Comparison of ENCODE assay signal across 21 cellular contexts in genomic region chr2:105836341-105836740, GRCh38.
DNase-seq lines count a peak whose midpoint lies in the region; ATAC-seq and TF ChIP-seq lines count a peak whose summit lies in the region.
"Had no signal": no experiment of that assay in that cellular context is flagged by ENCODE, and none has a peak within 500 bp of the region (broad histone marks: within the 10 kb centered on the region; RNA-seq: fewer than 3 reads in every experiment).

No MANE protein-coding gene starts in this region.

- no peak for TF ChIP-seq POLR2A in testis (IDR thresholded peaks at IDR 0.05)

- TF ChIP-seq CTCF in activated CD8-positive, alpha-beta T cell treated with anti-CD3 and anti-CD28 coated beads for 36 hours (IDR thresholded peaks at IDR 0.05) = no peak
- TF ChIP-seq CTCF in H9 (conservative IDR thresholded peaks at IDR 0.05) (no peak), testis (IDR thresholded peaks at IDR 0.05) (no peak)

- H3K23me2 ChIP-seq in H9 (ENCODE audit: insufficient read length, low read depth, low read length, poor library complexity, severe bottlenecking) = no peaks in the 10 kb centered on the region

- peaks cover 37% of the 10 kb centered on the region for H3K9me3 Mint-ChIP-seq in activated CD8-positive, alpha-beta T cell treated with anti-CD3 and anti-CD28 coated beads for 36 hours
- peaks cover 39% of the 10 kb centered on the region for H3K9me3 Mint-ChIP-seq in activated CD8-positive, alpha-beta T cell treated with anti-CD3 and anti-CD28 coated beads, Interleukin-2, amount 10 ng/mL, durations not matched to agents 7 days and 5 days (ENCODE audit: insufficient read depth)
- H3K9me3 Mint-ChIP-seq in H9 = peaks cover 11 to 41% of the 10 kb centered on the region in 2 experiments
- peaks cover 30% of the 10 kb centered on the region for H3K9me3 Mint-ChIP-seq in activated naive CD8-positive, alpha-beta T cell treated with anti-CD3 and anti-CD28 coated beads, Interleukin-2, amount 50 U/mL, for 24 hours
- peaks cover 13% of the 10 kb centered on the region for H3K9me3 Mint-ChIP-seq in stimulated activated effector memory CD8-positive, alpha-beta T cell treated with anti-CD3 and anti-CD28 coated beads, Interleukin-12 subunit alpha, Interleukin-12 subunit beta, amount 100 ng/mL, for 72 hours

- H3K27me3 Mint-ChIP-seq in activated CD8-positive, alpha-beta T cell treated with anti-CD3 and anti-CD28 coated beads for 36 hours = no peaks in the 10 kb centered on the region
- no peaks in the 10 kb centered on the region for H3K27me3 Mint-ChIP-seq in activated CD8-positive, alpha-beta T cell treated with anti-CD3 and anti-CD28 coated beads, Interleukin-2, amount 10 ng/mL, durations not matched to agents 7 days and 5 days (ENCODE audit: low read depth)
- H3K27me3 Mint-ChIP-seq in H9 (ENCODE audit: low read depth) = no peaks in the 10 kb centered on the region
- H3K27me3 Mint-ChIP-seq in activated naive CD8-positive, alpha-beta T cell treated with anti-CD3 and anti-CD28 coated beads, Interleukin-2, amount 50 U/mL, for 24 hours = no peaks in the 10 kb centered on the region

- intact Hi-C loops in activated CD8-positive, alpha-beta T cell treated with anti-CD3 and anti-CD28 coated beads for 36 hours (cut with micrococcal nuclease) = loop anchor here (2.0 to 5.0 kb wide), 2 partner anchors 20 to 39 kb away; no protein-coding TSS in a partner anchor
- intact Hi-C loops in testis (cut with DNase I; ENCODE audit: low total_unique reads) = no loop called here
- intact Hi-C loops in Right ventricle myocardium inferior (cut with DNase I) = no loop called here

- no peaks in the 10 kb centered on the region for H3K9me3 ChIP-seq in H9 (ENCODE audit: control insufficient read depth, low read depth, low read length)
- H3K9me3 ChIP-seq in testis = no peaks in the 10 kb centered on the region
- H3K9me3 ChIP-seq: thyroid gland had no signal

- H3K36me3 ChIP-seq in testis (ENCODE audit: low read depth, missing control alignments) = no peaks in the 10 kb centered on the region
- H3K36me3 ChIP-seq: lower lobe of right lung, thyroid gland had no signal

- DNase-seq in activated CD8-positive, alpha-beta T cell treated with anti-CD3 and anti-CD28 coated beads for 36 hours = no peak
- no peak for DNase-seq in activated CD8-positive, alpha-beta T cell treated with anti-CD3 and anti-CD28 coated beads, Interleukin-2, amount 10 ng/mL, durations not matched to agents 7 days and 5 days
- peak; percentile 23 for DNase-seq in H9
- no peak for DNase-seq in activated naive CD8-positive, alpha-beta T cell treated with anti-CD3 and anti-CD28 coated beads, Interleukin-2, amount 50 U/mL, for 24 hours
- peak in 1 of 2 donors; percentile 42 for DNase-seq in stimulated activated effector memory CD8-positive, alpha-beta T cell treated with anti-CD3 and anti-CD28 coated beads, Interleukin-12 subunit alpha, Interleukin-12 subunit beta, amount 100 ng/mL, for 72 hours (ENCODE audit: low spot score in 2 of 2)
- no peak for DNase-seq in testis
- no peak for DNase-seq in Right ventricle myocardium inferior (ENCODE audit: missing footprints)
- DNase-seq: aorta, C1 segment of cervical spinal cord, DMS 273 treated with DMSO at 0.1 percent for 48 hours, dorsolateral prefrontal cortex, erythroblast, foreskin melanocyte, GM23248, kidney, lower lobe of right lung, MM.1S, SHP77, thyroid gland had no signal

- peak; percentile 4 for ATAC-seq in activated CD8-positive, alpha-beta T cell treated with anti-CD3 and anti-CD28 coated beads for 36 hours
- no peak for ATAC-seq in activated CD8-positive, alpha-beta T cell treated with anti-CD3 and anti-CD28 coated beads, Interleukin-2, amount 10 ng/mL, durations not matched to agents 7 days and 5 days
- peak; percentile 7 for ATAC-seq in activated naive CD8-positive, alpha-beta T cell treated with anti-CD3 and anti-CD28 coated beads, Interleukin-2, amount 50 U/mL, for 24 hours
- no peak for ATAC-seq in stimulated activated effector memory CD8-positive, alpha-beta T cell treated with anti-CD3 and anti-CD28 coated beads, Interleukin-12 subunit alpha, Interleukin-12 subunit beta, amount 100 ng/mL, for 72 hours
- ATAC-seq in GM18519 (IDR thresholded peaks at IDR 0.05; ENCODE audit: low FRiP score, unreplicated experiment) = no peak
- no peak for ATAC-seq in Right ventricle myocardium inferior
- ATAC-seq: lower lobe of right lung, sciatic nerve had no signal

- H3K56ac ChIP-seq in H9 (ENCODE audit: insufficient read length, low read depth, low read length) = no peak overlapping the region

- no peak overlapping the region for H3K4me2 ChIP-seq in H9 (ENCODE audit: insufficient read depth, insufficient read length, low read length)

- H3K9ac ChIP-seq in H9 (ENCODE audit: extremely low read depth, insufficient read length, low read length) = no peak overlapping the region
- H3K9ac ChIP-seq: GM23248 had no signal

- peaks cover 10% of the 10 kb centered on the region; the same call in 1 of the 2 replicates for H3K79me2 ChIP-seq in H9 (ENCODE audit: insufficient read depth, low read length)

- WGBS in H9 (ENCODE audit: extremely low coverage, insufficient read length, low lambda C conversion rate) = no CpG with 5 or more reads among the region's 4 CpGs
- WGBS in testis, 2 donors = 94 to 97% methylated on average over 4 of the region's 4 CpGs

- H3K36me3 Mint-ChIP-seq in activated CD8-positive, alpha-beta T cell treated with anti-CD3 and anti-CD28 coated beads for 36 hours (ENCODE audit: low read depth) = peaks cover 82% of the 10 kb centered on the region
- peaks cover 87% of the 10 kb centered on the region for H3K36me3 Mint-ChIP-seq in activated CD8-positive, alpha-beta T cell treated with anti-CD3 and anti-CD28 coated beads, Interleukin-2, amount 10 ng/mL, durations not matched to agents 7 days and 5 days (ENCODE audit: low read depth)
- H3K36me3 Mint-ChIP-seq in H9 (ENCODE audit: insufficient read depth in 1 of 3, low read depth in 3 of 3) = peaks cover 5 to 28% (median 22%) of the 10 kb centered on the region in 3 experiments
- H3K36me3 Mint-ChIP-seq in activated naive CD8-positive, alpha-beta T cell treated with anti-CD3 and anti-CD28 coated beads, Interleukin-2, amount 50 U/mL, for 24 hours (ENCODE audit: low read depth) = peaks cover 66% of the 10 kb centered on the region
- peaks cover 35% of the 10 kb centered on the region for H3K36me3 Mint-ChIP-seq in stimulated activated effector memory CD8-positive, alpha-beta T cell treated with anti-CD3 and anti-CD28 coated beads, Interleukin-12 subunit alpha, Interleukin-12 subunit beta, amount 100 ng/mL, for 72 hours

- no peak overlapping the region for H2BK12ac ChIP-seq in H9 (ENCODE audit: insufficient read length, low read depth, low read length)

- H2BK15ac ChIP-seq in H9 (ENCODE audit: low read depth, low read length) = no peak overlapping the region

- H3K4me1 Mint-ChIP-seq in activated CD8-positive, alpha-beta T cell treated with anti-CD3 and anti-CD28 coated beads for 36 hours (ENCODE audit: low read depth) = peaks cover 94% of the 10 kb centered on the region
- H3K4me1 Mint-ChIP-seq in activated CD8-positive, alpha-beta T cell treated with anti-CD3 and anti-CD28 coated beads, Interleukin-2, amount 10 ng/mL, durations not matched to agents 7 days and 5 days (ENCODE audit: low read depth) = peaks cover 79% of the 10 kb centered on the region
- peaks cover 48 to 58% of the 10 kb centered on the region in 2 experiments for H3K4me1 Mint-ChIP-seq in H9
- H3K4me1 Mint-ChIP-seq in activated naive CD8-positive, alpha-beta T cell treated with anti-CD3 and anti-CD28 coated beads, Interleukin-2, amount 50 U/mL, for 24 hours = peaks cover 94% of the 10 kb centered on the region
- peaks cover 89% of the 10 kb centered on the region for H3K4me1 Mint-ChIP-seq in stimulated activated effector memory CD8-positive, alpha-beta T cell treated with anti-CD3 and anti-CD28 coated beads, Interleukin-12 subunit alpha, Interleukin-12 subunit beta, amount 100 ng/mL, for 72 hours

- H2BK20ac ChIP-seq in H9 (ENCODE audit: low read depth, low read length, poor library complexity, severe bottlenecking) = no peak overlapping the region

- no peak overlapping the region for H3K4ac ChIP-seq in H9 (ENCODE audit: low read depth, low read length)

- CTCF ChIA-PET in activated CD8-positive, alpha-beta T cell treated with anti-CD3 and anti-CD28 coated beads for 36 hours (lab: Charles Lee) = interaction anchor here (0.7 to 1.0 kb wide), 2 partner anchors 21 to 90 kb away, joined by 3 to 4 read pairs; no protein-coding TSS in a partner anchor
- CTCF ChIA-PET in activated CD8-positive, alpha-beta T cell treated with anti-CD3 and anti-CD28 coated beads, Interleukin-2, amount 10 ng/mL, durations not matched to agents 7 days and 5 days (lab: Charles Lee) = interaction anchor here (0.7 kb wide), 1 partner anchor 259 kb away, joined by 4 read pairs; no protein-coding TSS in a partner anchor

- POLR2A ChIA-PET in activated CD8-positive, alpha-beta T cell treated with anti-CD3 and anti-CD28 coated beads for 36 hours (lab: Charles Lee) = interaction anchor here (0.7 to 1.4 kb wide), 7 partner anchors 9 to 44 kb away, joined by 3 to 12 read pairs (median 4); no protein-coding TSS in a partner anchor
- POLR2A ChIA-PET in activated CD8-positive, alpha-beta T cell treated with anti-CD3 and anti-CD28 coated beads, Interleukin-2, amount 10 ng/mL, durations not matched to agents 7 days and 5 days (lab: Charles Lee) = interaction anchor here (0.7 kb wide), 1 partner anchor 13 kb away, joined by 4 read pairs; no protein-coding TSS in a partner anchor

- no peak overlapping the region for H3K18ac ChIP-seq in H9 (ENCODE audit: insufficient read length, low read depth, low read length)

- H4K5ac ChIP-seq in H9 (ENCODE audit: insufficient read length, low read depth, low read length) = no peak overlapping the region

- H3K27ac Mint-ChIP-seq in activated CD8-positive, alpha-beta T cell treated with anti-CD3 and anti-CD28 coated beads for 36 hours = peak overlapping the region; percentile 96
- H3K27ac Mint-ChIP-seq in activated CD8-positive, alpha-beta T cell treated with anti-CD3 and anti-CD28 coated beads, Interleukin-2, amount 10 ng/mL, durations not matched to agents 7 days and 5 days = no peak overlapping the region
- peak overlapping the region in 1 of 3 experiments; percentile 34; a peak in 4 of 7 replicates for H3K27ac Mint-ChIP-seq in H9
- peak overlapping the region; percentile 93 for H3K27ac Mint-ChIP-seq in activated naive CD8-positive, alpha-beta T cell treated with anti-CD3 and anti-CD28 coated beads, Interleukin-2, amount 50 U/mL, for 24 hours
- peak overlapping the region; percentile 80 for H3K27ac Mint-ChIP-seq in stimulated activated effector memory CD8-positive, alpha-beta T cell treated with anti-CD3 and anti-CD28 coated beads, Interleukin-12 subunit alpha, Interleukin-12 subunit beta, amount 100 ng/mL, for 72 hours

- H2BK5ac ChIP-seq in H9 (ENCODE audit: insufficient read length, low read length) = no peak overlapping the region

- peaks cover 4% of the 10 kb centered on the region; the same call in 1 of the 2 replicates for H3K4me1 ChIP-seq in H9 (ENCODE audit: insufficient read depth, low read length)
- H3K4me1 ChIP-seq in testis = peaks cover 4% of the 10 kb centered on the region
- H3K4me1 ChIP-seq: lower lobe of right lung had no signal

- no peak overlapping the region for H4K8ac ChIP-seq in H9 (replicated peaks; ENCODE audit: insufficient read length, low read depth, low read length)

- no peak overlapping the region for H3K23ac ChIP-seq in H9 (ENCODE audit: insufficient read length, low read depth, low read length)

- H2AK5ac ChIP-seq in H9 (ENCODE audit: insufficient read length, low read length) = no peak overlapping the region

- H3K27me3 ChIP-seq in H9 (ENCODE audit: insufficient read depth, low read length) (no peaks in the 10 kb centered on the region), testis (no peaks in the 10 kb centered on the region)
- H3K27me3 ChIP-seq: dorsolateral prefrontal cortex, thyroid gland had no signal

- H3K79me1 ChIP-seq in H9 (ENCODE audit: insufficient read depth, low read depth, low read length, poor library complexity, severe bottlenecking) = peaks cover 8% of the 10 kb centered on the region

- no peaks in the 10 kb centered on the region for H4K20me1 ChIP-seq in H9 (ENCODE audit: control insufficient read depth, insufficient read depth, insufficient read length)

- H3K14ac ChIP-seq in H9 (ENCODE audit: insufficient read depth, low read length) = no peak overlapping the region

- no peak overlapping the region for H3K4me3 ChIP-seq in testis
- H3K4me3 ChIP-seq: dorsolateral prefrontal cortex, GM23248, lower lobe of right lung, thyroid gland had no signal

- H3K27ac ChIP-seq in H9 (ENCODE audit: insufficient read length, low read depth, low read length) (no peak overlapping the region), testis (no peak overlapping the region)
- H3K27ac ChIP-seq: GM23248, lower lobe of right lung, thyroid gland had no signal

- H3K4me3 Mint-ChIP-seq in activated CD8-positive, alpha-beta T cell treated with anti-CD3 and anti-CD28 coated beads for 36 hours = peak overlapping the region; percentile 4
- no peak overlapping the region for H3K4me3 Mint-ChIP-seq in activated CD8-positive, alpha-beta T cell treated with anti-CD3 and anti-CD28 coated beads, Interleukin-2, amount 10 ng/mL, durations not matched to agents 7 days and 5 days
- no peak overlapping the region for H3K4me3 Mint-ChIP-seq in H9
- H3K4me3 Mint-ChIP-seq in activated naive CD8-positive, alpha-beta T cell treated with anti-CD3 and anti-CD28 coated beads, Interleukin-2, amount 50 U/mL, for 24 hours = peak overlapping the region; percentile 71
- peak overlapping the region; percentile 56 for H3K4me3 Mint-ChIP-seq in stimulated activated effector memory CD8-positive, alpha-beta T cell treated with anti-CD3 and anti-CD28 coated beads, Interleukin-12 subunit alpha, Interleukin-12 subunit beta, amount 100 ng/mL, for 72 hours

- H2AFZ ChIP-seq in H9 (ENCODE audit: low read length) = no peak overlapping the region
- H2AFZ ChIP-seq: GM23248 had no signal

- H2BK120ac ChIP-seq in H9 (ENCODE audit: low read depth, low read length, poor library complexity, severe bottlenecking) = no peak overlapping the region

- no peak overlapping the region for H4K91ac ChIP-seq in H9 (ENCODE audit: insufficient read length, low read depth, low read length)

- no peak overlapping the region for H3T11ph ChIP-seq in H9 (ENCODE audit: low read length)

Comparison
In these comparisons a context has a peak if more than half of its experiments do, and no peak if none do; other contexts are left out.
1. ATAC-seq: peak in activated CD8-positive, alpha-beta T cell treated with anti-CD3 and anti-CD28 coated beads for 36 hours (single experiment) and activated naive CD8-positive, alpha-beta T cell treated with anti-CD3 and anti-CD28 coated beads, Interleukin-2, amount 50 U/mL, for 24 hours (single experiment); none in activated CD8-positive, alpha-beta T cell treated with anti-CD3 and anti-CD28 coated beads, Interleukin-2, amount 10 ng/mL, durations not matched to agents 7 days and 5 days (single experiment), stimulated activated effector memory CD8-positive, alpha-beta T cell treated with anti-CD3 and anti-CD28 coated beads, Interleukin-12 subunit alpha, Interleukin-12 subunit beta, amount 100 ng/mL, for 72 hours (single experiment), GM18519 (single experiment) and Right ventricle myocardium inferior (single experiment).
2. H3K4me3 Mint-ChIP-seq: peak in activated CD8-positive, alpha-beta T cell treated with anti-CD3 and anti-CD28 coated beads for 36 hours (single experiment), activated naive CD8-positive, alpha-beta T cell treated with anti-CD3 and anti-CD28 coated beads, Interleukin-2, amount 50 U/mL, for 24 hours (single experiment) and stimulated activated effector memory CD8-positive, alpha-beta T cell treated with anti-CD3 and anti-CD28 coated beads, Interleukin-12 subunit alpha, Interleukin-12 subunit beta, amount 100 ng/mL, for 72 hours (single experiment); none in activated CD8-positive, alpha-beta T cell treated with anti-CD3 and anti-CD28 coated beads, Interleukin-2, amount 10 ng/mL, durations not matched to agents 7 days and 5 days (single experiment) and H9 (0 of 2).